In the genomic region with DNA sequence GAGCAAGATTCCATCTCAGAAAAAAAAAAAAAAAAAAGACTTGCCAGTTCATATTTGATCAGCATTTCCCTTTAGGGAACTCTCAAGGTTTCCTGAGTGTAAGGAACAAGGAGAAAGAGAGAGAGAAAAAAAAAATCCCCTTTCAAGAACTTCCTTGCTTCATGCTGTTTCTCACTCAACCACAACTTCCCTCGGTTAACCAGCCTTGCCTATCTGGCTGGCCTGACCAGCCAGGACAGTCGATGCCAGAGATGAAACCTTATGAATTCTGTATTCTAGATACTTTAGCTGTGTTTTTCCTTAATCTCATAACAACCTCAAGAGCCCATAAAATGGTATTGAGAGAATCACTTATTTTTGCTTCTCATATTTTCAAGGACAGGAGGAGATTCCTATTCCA, we compare ENCODE assay signal across 10 cellular contexts. TPM values are rescaled to one million over a fixed set of nuclear protein-coding genes. Genes with fewer than 3 reads are reported as not detected.
DNase-seq lines count a peak whose midpoint lies in the region; ATAC-seq lines count a peak whose summit lies in the region.
"Had no signal": no experiment of that assay in that cellular context is flagged by ENCODE, and none has a peak within 500 bp of the region (broad histone marks: within the 10 kb centered on the region; RNA-seq: fewer than 3 reads in every experiment).

No MANE protein-coding gene starts in this region.

- ATAC-seq in GM21723 (IDR thresholded peaks at IDR 0.05; ENCODE audit: unreplicated experiment) (no peak), HG03045 (IDR thresholded peaks at IDR 0.05; ENCODE audit: unreplicated experiment) (no peak)

- intact Hi-C loops in CD4-positive, alpha-beta memory T cell (cut with micrococcal nuclease) = loop anchor here (1.0 to 10.0 kb wide), 6 partner anchors 11 to 1782 kb away; a partner anchor contains a TSS

- no peaks in the 10 kb centered on the region for H3K36me3 ChIP-seq in CD4-positive, alpha-beta memory T cell (ENCODE audit: insufficient read depth, low read length)
- no peaks in the 10 kb centered on the region for H3K36me3 ChIP-seq in muscle layer of duodenum (ENCODE audit: control insufficient read depth in 1 of 2, insufficient read depth in 2 of 2, low read length in 2 of 2)

- no peaks in the 10 kb centered on the region for H3K27me3 Mint-ChIP-seq in CD4-positive, alpha-beta memory T cell
- H3K27me3 Mint-ChIP-seq in activated naive CD8-positive, alpha-beta T cell = no peaks in the 10 kb centered on the region
- H3K27me3 Mint-ChIP-seq: central memory CD8-positive, alpha-beta T cell had no signal

- H3K9me3 ChIP-seq in CD4-positive, alpha-beta memory T cell (ENCODE audit: control insufficient read depth in 1 of 2, low read length in 2 of 2) = no peaks in the 10 kb centered on the region
- H3K9me3 ChIP-seq in muscle layer of duodenum (ENCODE audit: control insufficient read depth in 1 of 2, low read length in 2 of 2) = no peaks in the 10 kb centered on the region

- peak overlapping the region; percentile 87 for H3K27ac ChIP-seq in CD4-positive, alpha-beta memory T cell (ENCODE audit: low read depth, low read length)
- peak overlapping the region; percentile 20 for H3K27ac ChIP-seq in muscle layer of duodenum (ENCODE audit: low read length)

- H3K36me3 Mint-ChIP-seq in CD4-positive, alpha-beta memory T cell = peaks cover 4 to 27% of the 10 kb centered on the region in 2 donors
- peaks cover 2% of the 10 kb centered on the region for H3K36me3 Mint-ChIP-seq in activated naive CD8-positive, alpha-beta T cell

- peak overlapping the region; percentile 79 to 90 (median 82) for H3K4me3 Mint-ChIP-seq in CD4-positive, alpha-beta memory T cell
- peak overlapping the region; percentile 78 for H3K4me3 Mint-ChIP-seq in activated naive CD8-positive, alpha-beta T cell
- H3K4me3 Mint-ChIP-seq: central memory CD8-positive, alpha-beta T cell had no signal

- peaks cover 0 to 5% (median 4%) of the 10 kb centered on the region in 8 donors for H3K9me3 Mint-ChIP-seq in CD4-positive, alpha-beta memory T cell
- H3K9me3 Mint-ChIP-seq in activated naive CD8-positive, alpha-beta T cell (ENCODE audit: low read depth) = peaks cover 3% of the 10 kb centered on the region
- H3K9me3 Mint-ChIP-seq: central memory CD8-positive, alpha-beta T cell had no signal

- H3K4me1 ChIP-seq in CD4-positive, alpha-beta memory T cell (ENCODE audit: insufficient read depth, low read length) = peaks cover 51% of the 10 kb centered on the region
- H3K4me1 ChIP-seq in muscle layer of duodenum (ENCODE audit: control insufficient read depth in 1 of 2, insufficient read depth in 2 of 2, low read length in 2 of 2) = peaks cover under 1 to 23% of the 10 kb centered on the region in 2 donors

- POLR2A ChIA-PET in CD4-positive, alpha-beta memory T cell (lab: Charles Lee; ENCODE audit: partially characterized antibody) = interaction anchor here (0.6 to 5.0 kb wide), 20 partner anchors 9 to 1787 kb away, joined by 3 to 101 read pairs (median 8); a partner anchor contains a TSS

- H3K4me1 Mint-ChIP-seq in CD4-positive, alpha-beta memory T cell = peaks cover 33 to 58% (median 41%) of the 10 kb centered on the region in 4 donors
- H3K4me1 Mint-ChIP-seq in activated naive CD8-positive, alpha-beta T cell (ENCODE audit: low read depth) = peaks cover 55% of the 10 kb centered on the region

- H3K4me3 ChIP-seq in CD4-positive, alpha-beta memory T cell (ENCODE audit: low read length in 2 of 2) = peak overlapping the region; percentile 30
- H3K4me3 ChIP-seq in Jurkat, Clone E6-1 (ENCODE audit: low read length) = peak overlapping the region; percentile 33
- no peak overlapping the region for H3K4me3 ChIP-seq in muscle layer of duodenum (ENCODE audit: low read depth in 1 of 2, low read length in 2 of 2)

- CTCF ChIA-PET in CD4-positive, alpha-beta memory T cell (lab: Charles Lee; ENCODE audit: partially characterized antibody) = interaction anchor here (0.6 to 10.0 kb wide), 6 partner anchors 9 to 227 kb away, joined by 3 to 124 read pairs (median 5); a partner anchor contains a TSS

- peak in 1 of 5 donors; percentile 69 for DNase-seq in CD4-positive, alpha-beta memory T cell
- peak; percentile 39 for DNase-seq in Jurkat, Clone E6-1 (ENCODE audit: low read depth, low spot score)
- DNase-seq in cerebellar nuclear complex (lab: John Stamatoyannopoulos, UW) = no peak
- DNase-seq in D341Med (ENCODE audit: low spot score) = no peak
- DNase-seq: HCEC 1CT had no signal

- H3K27me3 ChIP-seq in CD4-positive, alpha-beta memory T cell (ENCODE audit: insufficient read depth, low read length) = no peaks in the 10 kb centered on the region
- H3K27me3 ChIP-seq in muscle layer of duodenum (ENCODE audit: low read depth, low read length) = no peaks in the 10 kb centered on the region

- peak overlapping the region; percentile 97 to 100 (median 100) for H3K27ac Mint-ChIP-seq in CD4-positive, alpha-beta memory T cell
- peak overlapping the region; percentile 95 for H3K27ac Mint-ChIP-seq in activated naive CD8-positive, alpha-beta T cell

RNA-seq across cellular contexts. Expression of a gene that starts 2.6 kb away (rescaled TPM):
- 10 to 100 TPM; 58.5 to 60.6 TPM for total RNA-seq in CD4-positive, alpha-beta memory T cell
- 10 to 100 TPM; 19.4 to 55.3 TPM for polyA plus RNA-seq in CD4-positive, alpha-beta memory T cell
- polyA plus RNA-seq in Jurkat, Clone E6-1 (2012; ENCODE audit: insufficient read depth, insufficient read length) = 24.7 TPM

Comparison
In these comparisons a context has a peak if more than half of its experiments do, and no peak if none do; other contexts are left out.
1. H3K4me3 ChIP-seq: peak in CD4-positive, alpha-beta memory T cell (2 of 2) and Jurkat, Clone E6-1 (single experiment); none in muscle layer of duodenum (0 of 2).